In genomic region chr3:11632966-11633365, GRCh38 we compare ENCODE assay signal across 13 cellular contexts. TPM values are rescaled to one million over a fixed set of nuclear protein-coding genes. Genes with fewer than 3 reads are reported as not detected.
DNase-seq lines count a peak whose midpoint lies in the region; ATAC-seq and TF ChIP-seq lines count a peak whose summit lies in the region.
"Had no signal": no experiment of that assay in that cellular context is flagged by ENCODE, and none has a peak within 500 bp of the region (broad histone marks: within the 10 kb centered on the region; RNA-seq: fewer than 3 reads in every experiment).

No MANE protein-coding gene starts in this region.

- intact Hi-C loops in heart left ventricle (cut with DNase I), result loop anchor here in 3 of 10 donors (10.0 kb wide), 1 partner anchor 48 kb away; no protein-coding TSS in a partner anchor
- intact Hi-C loops in Right ventricle myocardium superior (cut with DNase I), result no loop called here
- intact Hi-C loops in naive thymus-derived CD4-positive, alpha-beta T cell (cut with micrococcal nuclease), result no loop called here
- intact Hi-C loops in transverse colon (cut with DNase I; ENCODE audit: low total_unique reads), result no loop called here

- H3K9me3 ChIP-seq in heart left ventricle (no peaks in the 10 kb centered on the region), transverse colon (no peaks in the 10 kb centered on the region)
- no peaks in the 10 kb centered on the region for H3K9me3 ChIP-seq in naive thymus-derived CD4-positive, alpha-beta T cell (ENCODE audit: control insufficient read depth in 2 of 3, low read length in 3 of 3)

- ATAC-seq in heart left ventricle (no peak), Right ventricle myocardium superior (ENCODE audit: poor library complexity) (no peak), GM19463 (IDR thresholded peaks at IDR 0.05; ENCODE audit: unreplicated experiment) (no peak)
- ATAC-seq in naive thymus-derived CD4-positive, alpha-beta T cell, result no peak

- POLR2A ChIA-PET in naive thymus-derived CD4-positive, alpha-beta T cell (lab: Charles Lee), result interaction anchor here (1.2 kb wide), 1 partner anchor 8 kb away, joined by 4 read pairs; no protein-coding TSS in a partner anchor

- in situ Hi-C loops in transverse colon (cut with MboI; ENCODE audit: low pct_ligation_motif_present in 1 of 4, low pct_unique_long_range_greater_than_20kb in 1 of 4, low sequenced_read_pairs in 3 of 4), result no loop called here
- in situ Hi-C loops in GM13976 (cut with MboI; ENCODE audit: low sequenced_read_pairs, unreplicated experiment), result no loop called here

- H3K4me1 Mint-ChIP-seq in brain, result peaks cover 84% of the 10 kb centered on the region
- peaks cover 57 to 90% (median 77%) of the 10 kb centered on the region in 7 donors for H3K4me1 Mint-ChIP-seq in naive thymus-derived CD4-positive, alpha-beta T cell

- peaks cover 44% of the 10 kb centered on the region for H3K36me3 Mint-ChIP-seq in brain
- H3K36me3 Mint-ChIP-seq in naive thymus-derived CD4-positive, alpha-beta T cell, result peaks cover 0 to 35% (median 7%) of the 10 kb centered on the region in 5 donors

- H3K4me1 ChIP-seq in heart left ventricle, result peaks cover 25 to 94% (median 76%) of the 10 kb centered on the region in 12 donors
- peaks cover 0 to 50% of the 10 kb centered on the region in 2 donors for H3K4me1 ChIP-seq in naive thymus-derived CD4-positive, alpha-beta T cell (ENCODE audit: control insufficient read depth in 2 of 2, insufficient read depth in 2 of 2, low read length in 2 of 2)
- H3K4me1 ChIP-seq in transverse colon, result peaks cover 27 to 94% (median 71%) of the 10 kb centered on the region in 4 donors

- H3K36me3 ChIP-seq in heart left ventricle (no peaks in the 10 kb centered on the region), transverse colon (no peaks in the 10 kb centered on the region)
- no peaks in the 10 kb centered on the region for H3K36me3 ChIP-seq in naive thymus-derived CD4-positive, alpha-beta T cell (ENCODE audit: control insufficient read depth in 2 of 3, insufficient read depth in 3 of 3, low read length in 3 of 3)
- H3K36me3 ChIP-seq: neural progenitor cell had no signal

- no peak for TF ChIP-seq EP300 in transverse colon (IDR thresholded peaks at IDR 0.05; ENCODE audit: low read depth)

- no peak for TF ChIP-seq CTCF in heart left ventricle (IDR thresholded peaks at IDR 0.05)
- no peak for TF ChIP-seq CTCF in brain (conservative IDR thresholded peaks at IDR 0.05)
- no peak for TF ChIP-seq CTCF in transverse colon (IDR thresholded peaks at IDR 0.05)
- TF ChIP-seq CTCF in GM13976 (IDR thresholded peaks at IDR 0.05; ENCODE audit: borderline replicate concordance, control extremely low read depth, extremely low read depth, insufficient read depth, missing control alignments), result no peak

- H3K4me3 Mint-ChIP-seq in brain, result peak overlapping the region in 4 of 5 experiments; percentile 6 to 64 (median 16)
- peak overlapping the region in 9 of 10 donors; percentile 22 to 90 (median 70) for H3K4me3 Mint-ChIP-seq in naive thymus-derived CD4-positive, alpha-beta T cell
- H3K4me3 Mint-ChIP-seq: neural progenitor cell had no signal

- H3K4me3 ChIP-seq in heart left ventricle (peak overlapping the region in 7 of 12 donors; percentile 1 to 41 (median 9)), transverse colon (no peak overlapping the region)
- H3K4me3 ChIP-seq in naive thymus-derived CD4-positive, alpha-beta T cell (ENCODE audit: low read length), result no peak overlapping the region
- H3K4me3 ChIP-seq: neural progenitor cell had no signal

- WGBS in heart left ventricle, 4 donors, result 55 to 67% (median 60%) methylated on average over 3 of the region's 3 CpGs
- WGBS in transverse colon (ENCODE audit: low coverage in 1 of 2), 2 donors, result 61 to 75% methylated on average over 2 to 3 of the region's 3 CpGs

- H3K27ac Mint-ChIP-seq in brain, result peak overlapping the region in 4 of 5 experiments; percentile 26 to 71 (median 52)
- peak overlapping the region in 8 of 9 donors; percentile 67 to 93 (median 78) for H3K27ac Mint-ChIP-seq in naive thymus-derived CD4-positive, alpha-beta T cell

- H3K27ac ChIP-seq in heart left ventricle, result peak overlapping the region in 11 of 12 donors; percentile 55 to 91 (median 66)
- H3K27ac ChIP-seq in naive thymus-derived CD4-positive, alpha-beta T cell (ENCODE audit: low read depth, low read length), result no peak overlapping the region
- H3K27ac ChIP-seq in transverse colon, result peak overlapping the region; percentile 6 to 96 (median 60)
- H3K27ac ChIP-seq: neural progenitor cell had no signal

- CTCF ChIA-PET in naive thymus-derived CD4-positive, alpha-beta T cell (lab: Charles Lee), result no interaction called here

- H3K27me3 ChIP-seq in heart left ventricle, result no peaks in the 10 kb centered on the region
- no peaks in the 10 kb centered on the region for H3K27me3 ChIP-seq in naive thymus-derived CD4-positive, alpha-beta T cell (ENCODE audit: control insufficient read depth in 2 of 2, insufficient read depth in 2 of 2, low read length in 2 of 2)
- H3K27me3 ChIP-seq in transverse colon, result no peaks in the 10 kb centered on the region
- H3K27me3 ChIP-seq: neural progenitor cell had no signal

- peaks cover 0 to 3% (median 0%) of the 10 kb centered on the region in 5 experiments for H3K9me3 Mint-ChIP-seq in brain
- no peaks in the 10 kb centered on the region for H3K9me3 Mint-ChIP-seq in naive thymus-derived CD4-positive, alpha-beta T cell

- DNase-seq in heart left ventricle (no peak), Right ventricle myocardium superior (no peak), transverse colon (no peak), GM13976 (ENCODE audit: low spot score) (no peak), NCI-H345 treated with DMSO at 0.1 percent for 48 hours (lab: John Stamatoyannopoulos, UW; ENCODE audit: unreplicated experiment) (no peak)
- DNase-seq in naive thymus-derived CD4-positive, alpha-beta T cell, result no peak
- DNase-seq: activated CD4-positive, alpha-beta T cell treated with anti-CD3 and anti-CD28 coated beads, Interleukin-2, amount 50 U/mL, for 4 hours; kidney; MV-4-11; stimulated activated CD4-positive, alpha-beta T cell treated with anti-CD3 and anti-CD28 coated beads, Interleukin-12 subunit alpha, Interleukin-12 subunit beta, amount 100 ng/mL, for 4 hours had no signal

- TF ChIP-seq POLR2A in heart left ventricle (IDR thresholded peaks at IDR 0.05), result no peak
- TF ChIP-seq POLR2A in transverse colon (IDR thresholded peaks at IDR 0.05), result no peak

- no peaks in the 10 kb centered on the region for H3K27me3 Mint-ChIP-seq in brain
- no peaks in the 10 kb centered on the region for H3K27me3 Mint-ChIP-seq in naive thymus-derived CD4-positive, alpha-beta T cell

RNA-seq across cellular contexts. Expression of gene VGLL4, which starts 10.7 kb away (rescaled TPM):
- total RNA-seq in heart left ventricle (10 to 100 TPM; 24.0 to 40.4 (median 32.6) TPM), Right ventricle myocardium superior (23.0 TPM), transverse colon (100 to 1,000 TPM in 1 of 4 donors, 10 to 100 TPM in 3; 67.3 to 175 (median 95.0) TPM)
- polyA plus RNA-seq in heart left ventricle (10 to 100 TPM; 24.5 to 25.8 TPM), brain (ENCODE audit: insufficient read depth, low read depth, low replicate concordance) (32.4 TPM)
- total RNA-seq in naive thymus-derived CD4-positive, alpha-beta T cell, result 10 to 100 TPM; 22.9 to 44.8 (median 36.2) TPM
- polyA plus RNA-seq in naive thymus-derived CD4-positive, alpha-beta T cell, result 10 to 100 TPM; 18.6 to 23.8 TPM

Comparison
In these comparisons a context has a peak if more than half of its experiments do, and no peak if none do; other contexts are left out.
1. H3K4me3 ChIP-seq: peak in heart left ventricle (7 of 12); none in naive thymus-derived CD4-positive, alpha-beta T cell (single experiment) and transverse colon (0 of 4).